ENCODE assay signal across 8 cellular contexts in genomic region chr11:12167098-12167999, GRCh38. TPM values are rescaled to one million over a fixed set of nuclear protein-coding genes. Genes with fewer than 3 reads are reported as not detected.
A peak's percentile ranks its signal among the peaks of the same experiment; 100 is the strongest.
DNase-seq lines count a peak whose midpoint lies in the region; ATAC-seq, FAIRE-seq and TF ChIP-seq lines count a peak whose summit lies in the region.

No MANE protein-coding gene starts in this region.

- peak overlapping the region; percentile 91 for H3K18ac ChIP-seq in IMR-90 (ENCODE audit: low read depth, low read length)

- FAIRE-seq in keratinocyte (lab: Jason Lieb, UNC): peak; percentile 67

- POLR2A ChIA-PET in IMR-90 (lab: Charles Lee; ENCODE audit: unreplicated experiment): no interaction called here

- peak overlapping the region; percentile 90 for H2BK120ac ChIP-seq in IMR-90 (ENCODE audit: low read depth, low read length)

- peak; percentile 8; the same call in 1 of the 2 replicates for TF ChIP-seq RAD21 in IMR-90 (IDR thresholded peaks at IDR 0.05; ENCODE audit: low read length)

- H3K79me1 ChIP-seq in IMR-90 (ENCODE audit: low read depth in 1 of 2, low read length in 2 of 2): peaks cover 35 to 86% of the 10 kb centered on the region in 2 experiments

- DNase-seq in CD14-positive monocyte (ENCODE audit: low spot score) (peak; percentile 60), IMR-90 (peak; percentile 97), keratinocyte (ENCODE audit: low read depth, low spot score) (no peak), NCI-H1105 (lab: John Stamatoyannopoulos, UW) (no peak)

- peak; percentile 28 for ATAC-seq in IMR-90 (ENCODE audit: low read depth)
- peak; percentile 97 for ATAC-seq in activated T-helper 17 cell treated with anti-CD3 and anti-CD28 coated beads, Interleukin-2, amount 50 U/mL, for 72 hours (replicated peaks)
- no peak for ATAC-seq in GM18505 (IDR thresholded peaks at IDR 0.05; ENCODE audit: unreplicated experiment)
- ATAC-seq in HG02642 (IDR thresholded peaks at IDR 0.05; ENCODE audit: poor library complexity, unreplicated experiment): no peak
- ATAC-seq in GM21447 (IDR thresholded peaks at IDR 0.05; ENCODE audit: unreplicated experiment): no peak

- H2BK5ac ChIP-seq in IMR-90 (ENCODE audit: low read depth, low read length, poor library complexity, severe bottlenecking): peak overlapping the region; percentile 97

- H3K36me3 ChIP-seq in IMR-90 (ENCODE audit: control insufficient read depth, insufficient read depth, low read length) (peaks cover 23% of the 10 kb centered on the region), keratinocyte (ENCODE audit: control insufficient read depth in 2 of 2, extremely low read depth in 1 of 2, insufficient read depth in 2 of 2, low read length in 2 of 2) (peaks cover 19 to 64% of the 10 kb centered on the region in 2 experiments)

- CTCF ChIA-PET in IMR-90 (lab: Yijun Ruan, JAX): no interaction called here

- peak overlapping the region; percentile 29 to 91 (median 86) for H3K27ac Mint-ChIP-seq in CD14-positive monocyte
- peak overlapping the region; percentile 98 for H3K27ac Mint-ChIP-seq in activated T-helper 17 cell treated with anti-CD3 and anti-CD28 coated beads, Interleukin-2, amount 50 U/mL, for 72 hours

- in situ Hi-C loops in IMR-90 (cut with MboI; ENCODE audit: low sequenced_read_pairs): no loop called here

- WGBS in IMR-90 (ENCODE audit: extremely low coverage in 2 of 2, insufficient read length in 1 of 2), 2 experiments: 48% methylated on average over 6 of the region's 16 CpGs; no CpG with 5 or more reads in 1 of the 2 experiments

- TF ChIP-seq CTCF in CD14-positive monocyte (IDR thresholded peaks at IDR 0.05) (no peak), IMR-90 (conservative IDR thresholded peaks at IDR 0.05; ENCODE audit: low read depth, low read length) (no peak), keratinocyte (optimal IDR thresholded peaks at IDR 0.05 in 1 of 3, IDR thresholded peaks at IDR 0.05 in 1 of 3, conservative IDR thresholded peaks at IDR 0.05 in 1 of 3; ENCODE audit: extremely low read depth in 1 of 3, insufficient read depth in 2 of 3, low read length in 3 of 3) (no peak)

- peak overlapping the region; percentile 96 for H4K5ac ChIP-seq in IMR-90 (ENCODE audit: low read depth, low read length)

- H2AFZ ChIP-seq in IMR-90 (replicated peaks; ENCODE audit: low read length, poor library complexity) (peak overlapping the region; percentile 71), keratinocyte (ENCODE audit: control insufficient read depth, low read length) (no peak overlapping the region)

- peaks cover 0 to 4% (median 2%) of the 10 kb centered on the region in 3 donors for H3K27me3 Mint-ChIP-seq in CD14-positive monocyte (ENCODE audit: low read depth in 3 of 3)
- H3K27me3 Mint-ChIP-seq in activated T-helper 17 cell treated with anti-CD3 and anti-CD28 coated beads, Interleukin-2, amount 50 U/mL, for 72 hours: no peaks in the 10 kb centered on the region

- H3K9me1 ChIP-seq in IMR-90 (ENCODE audit: insufficient read depth, low read length): peaks cover 47% of the 10 kb centered on the region
- no peaks in the 10 kb centered on the region for H3K9me1 ChIP-seq in keratinocyte (ENCODE audit: control insufficient read depth, extremely low read depth, insufficient read depth, low read length)

- H3K4me3 ChIP-seq in IMR-90 (ENCODE audit: insufficient read depth, low read depth, low read length): no peak overlapping the region
- H3K4me3 ChIP-seq in keratinocyte (ENCODE audit: control insufficient read depth in 2 of 3, extremely low read depth in 1 of 3, insufficient read depth in 2 of 3, low read depth in 1 of 3, low read length in 3 of 3): no peak overlapping the region

- H3K27me3 ChIP-seq in IMR-90 (ENCODE audit: control insufficient read depth, insufficient read depth, low read length): no peaks in the 10 kb centered on the region
- no peaks in the 10 kb centered on the region for H3K27me3 ChIP-seq in keratinocyte (ENCODE audit: control insufficient read depth, extremely low read depth, insufficient read depth, low read length)

- H3K14ac ChIP-seq in IMR-90 (replicated peaks; ENCODE audit: low read depth, low read length): peak overlapping the region; percentile 98

- H3K9me3 Mint-ChIP-seq in CD14-positive monocyte: peaks cover 0 to 3% (median 0%) of the 10 kb centered on the region in 7 donors
- no peaks in the 10 kb centered on the region for H3K9me3 Mint-ChIP-seq in activated T-helper 17 cell treated with anti-CD3 and anti-CD28 coated beads, Interleukin-2, amount 50 U/mL, for 72 hours

- peaks cover 3% of the 10 kb centered on the region for H3K9me3 ChIP-seq in IMR-90 (ENCODE audit: control insufficient read depth, insufficient read depth, low read length)
- H3K9me3 ChIP-seq in keratinocyte (ENCODE audit: control insufficient read depth, low read depth, low read length): no peaks in the 10 kb centered on the region

- H3K56ac ChIP-seq in IMR-90 (ENCODE audit: extremely low read depth, insufficient read depth, low read length): peak overlapping the region; percentile 91

- H4K20me1 ChIP-seq in IMR-90 (ENCODE audit: insufficient read depth, low read length) (no peaks in the 10 kb centered on the region), keratinocyte (ENCODE audit: control insufficient read depth, extremely low read depth, insufficient read depth, low read length) (no peaks in the 10 kb centered on the region)

- peak overlapping the region; percentile 95 for H4K91ac ChIP-seq in IMR-90 (ENCODE audit: insufficient read depth, low read depth, low read length)

- H2BK15ac ChIP-seq in IMR-90 (ENCODE audit: low read depth, low read length): peak overlapping the region; percentile 82

- peaks cover 33% of the 10 kb centered on the region for H3K4me1 Mint-ChIP-seq in CD14-positive monocyte
- peaks cover 28% of the 10 kb centered on the region for H3K4me1 Mint-ChIP-seq in activated T-helper 17 cell treated with anti-CD3 and anti-CD28 coated beads, Interleukin-2, amount 50 U/mL, for 72 hours

- dilution Hi-C loops in IMR-90 (cut with HindIII; ENCODE audit: low sequenced_read_pairs, unreplicated experiment): no loop called here
- dilution Hi-C loops in keratinocyte (cut with MboI; ENCODE audit: extremely low pct_ligation_motif_present, low sequenced_read_pairs): no loop called here

- H3K27ac ChIP-seq in IMR-90 (ENCODE audit: insufficient read depth, low read length) (peak overlapping the region; percentile 97), keratinocyte (ENCODE audit: control insufficient read depth, insufficient read depth, low read length) (peak overlapping the region; percentile 98)

- peak overlapping the region; percentile 86 for H2AK9ac ChIP-seq in IMR-90 (replicated peaks; ENCODE audit: low read depth, low read length, poor library complexity)

- H3K4me2 ChIP-seq in IMR-90 (ENCODE audit: low read depth, low read length): peak overlapping the region; percentile 45
- H3K4me2 ChIP-seq in keratinocyte (ENCODE audit: control insufficient read depth, extremely low read depth, insufficient read depth, low read depth, low read length): peak overlapping the region; percentile 60

- H4K8ac ChIP-seq in IMR-90 (ENCODE audit: low read depth in 2 of 2, low read length in 2 of 2): peak overlapping the region; percentile 92 to 94

- H3K4ac ChIP-seq in IMR-90 (ENCODE audit: low read depth, low read length): peak overlapping the region; percentile 96

- intact Hi-C loops in CD14-positive monocyte (cut with micrococcal nuclease) (loop anchor here in 1 of 2 donors (5.0 kb wide), 1 partner anchor 45 kb away; no protein-coding TSS in a partner anchor), IMR-90 (cut with micrococcal nuclease) (no loop called here)

- peaks cover 42% of the 10 kb centered on the region for H3K4me1 ChIP-seq in IMR-90 (ENCODE audit: control insufficient read depth, insufficient read depth, low read length)
- H3K4me1 ChIP-seq in keratinocyte (ENCODE audit: control insufficient read depth, extremely low read depth, insufficient read depth, low read length): peaks cover 69% of the 10 kb centered on the region

- H3K9ac ChIP-seq in IMR-90 (ENCODE audit: low read depth, low read length): peak overlapping the region; percentile 47
- peak overlapping the region; percentile 68 for H3K9ac ChIP-seq in keratinocyte (ENCODE audit: control insufficient read depth, extremely low read depth, insufficient read depth, low read length)

- H2BK20ac ChIP-seq in IMR-90 (ENCODE audit: low read depth, low read length): peak overlapping the region; percentile 96

- peak overlapping the region; percentile 99 for H2AK5ac ChIP-seq in IMR-90 (ENCODE audit: low read depth, low read length)

- H3K79me2 ChIP-seq in keratinocyte (ENCODE audit: control insufficient read depth, insufficient read depth, low read length): peaks cover 66% of the 10 kb centered on the region

- peaks cover 65 to 77% of the 10 kb centered on the region in 2 donors for H3K36me3 Mint-ChIP-seq in CD14-positive monocyte
- H3K36me3 Mint-ChIP-seq in activated T-helper 17 cell treated with anti-CD3 and anti-CD28 coated beads, Interleukin-2, amount 50 U/mL, for 72 hours (ENCODE audit: low read depth): peaks cover 31% of the 10 kb centered on the region

- BruUV-seq in IMR-90 (replicated peaks; lab: Mats Ljungman, UMichigan): no TSS peak

- peak overlapping the region; percentile 98 for H3K23ac ChIP-seq in IMR-90 (ENCODE audit: low read depth, low read length)

- no peak; the same call in 1 of the 2 replicates for TF ChIP-seq POLR2A in IMR-90 (IDR thresholded peaks at IDR 0.05; ENCODE audit: low read depth, low read length)
- no peak for TF ChIP-seq POLR2A in GM18505 (IDR thresholded peaks at IDR 0.05; ENCODE audit: borderline replicate concordance, extremely low read depth, insufficient read depth, insufficient read length)

- H3K4me3 Mint-ChIP-seq in CD14-positive monocyte: peak overlapping the region in 1 of 2 donors; percentile 51
- peak overlapping the region; percentile 68 for H3K4me3 Mint-ChIP-seq in activated T-helper 17 cell treated with anti-CD3 and anti-CD28 coated beads, Interleukin-2, amount 50 U/mL, for 72 hours

TF ChIP-seq in IMR-90, 13 proteins besides CTCF, POLR2A, EP300 and RAD21 (continues in another document):
- peak; percentile 17; the same call in 1 of the 2 replicates for TF ChIP-seq SMC3 (IDR thresholded peaks at IDR 0.05; ENCODE audit: low read depth, low read length)

RNA-seq across cellular contexts. Expression of gene MICAL2, which starts 57.0 kb away (rescaled TPM):
- polyA plus RNA-seq in CD14-positive monocyte: 10 to 100 TPM; 39.8 to 72.5 TPM
- 285 and 336 TPM in 2 replicates for total RNA-seq in IMR-90 (2012; rRNA removed)
- 141 and 170 TPM in 2 replicates for polyA plus RNA-seq in IMR-90 (2012; rRNA removed)
- polyA plus RNA-seq in IMR-90 (2012; cell fraction: cytosol; rRNA removed): 63.9 and 84.9 TPM in 2 replicates
- 109 and 162 TPM in 2 replicates for polyA plus RNA-seq in IMR-90 (2012; cell fraction: nucleus; rRNA removed; ENCODE audit: low replicate concordance)
- total RNA-seq in activated T-helper 17 cell treated with anti-CD3 and anti-CD28 coated beads, Interleukin-2, amount 50 U/mL, for 72 hours: 100 to 1,000 TPM; 127 to 253 TPM
- 72.7 to 124 TPM (median 83.9 TPM) in 3 replicates for polyA plus RNA-seq in keratinocyte
- 172 TPM for polyA plus RNA-seq in keratinocyte (2011; ENCODE audit: low read depth)
- polyA plus RNA-seq in keratinocyte (2011; cell fraction: cytosol; rRNA removed): 76.6 and 79.2 TPM in 2 replicates
- polyA plus RNA-seq in keratinocyte (2011; cell fraction: nucleus; rRNA removed): 175 and 197 TPM in 2 replicates
- polyA plus RNA-seq in keratinocyte (2012; ENCODE audit: low replicate concordance): 52.2 and 143 TPM in 2 replicates
- polyA minus RNA-seq in keratinocyte: 218 to 406 TPM (median 316 TPM) in 3 replicates
- 176 TPM for polyA minus RNA-seq in keratinocyte (2011; cell fraction: cytosol; rRNA and poly(A)+ RNA removed)
- 292 and 558 TPM in 2 replicates for polyA minus RNA-seq in keratinocyte (2011; cell fraction: nucleus; rRNA and poly(A)+ RNA removed)

Comparison
In these comparisons a context has a peak if more than half of its experiments do, and no peak if none do; other contexts are left out.
1. DNase-seq: peak in CD14-positive monocyte (single experiment) and IMR-90 (single experiment); none in keratinocyte (single experiment) and NCI-H1105 (single experiment).
2. ATAC-seq: peak in IMR-90 (single experiment) and activated T-helper 17 cell treated with anti-CD3 and anti-CD28 coated beads, Interleukin-2, amount 50 U/mL, for 72 hours (single experiment); none in GM18505 (single experiment), HG02642 (single experiment) and GM21447 (single experiment).